ENCODE assay signal across 1 cellular context in genomic region chr15:22958487-22959280, GRCh38.
TF ChIP-seq lines count a peak whose summit lies in the region.

No MANE protein-coding gene starts in this region.

TF ChIP-seq in IMR-90, 13 proteins besides CTCF, POLR2A, EP300 and RAD21:
- TF ChIP-seq RFX5 (IDR thresholded peaks at IDR 0.05; ENCODE audit: low read depth, low read length) (no peak), CEBPB (IDR thresholded peaks at IDR 0.05; ENCODE audit: low read depth, low read length) (no peak), NFE2L2 (IDR thresholded peaks at IDR 0.05; ENCODE audit: low read depth, low read length) (no peak), CHD1 (IDR thresholded peaks at IDR 0.05; ENCODE audit: low read depth, low read length) (no peak)
